ENCODE assay signal across 29 cellular contexts in genomic region chr6:165747963-165748362, GRCh38.
"Had no signal": no experiment of that assay in that cellular context is flagged by ENCODE, and none has a peak within 500 bp of the region (broad histone marks: within the 10 kb centered on the region; RNA-seq: fewer than 3 reads in every experiment).

No MANE protein-coding gene starts in this region.

- H3K27me3 ChIP-seq: ovary, spleen, suprapubic skin, testis, tibial artery, transverse colon, upper lobe of right lung, uterus had no signal

- H3K79me2 ChIP-seq: parathyroid adenoma had no signal

- H3K4me1 ChIP-seq: parathyroid adenoma, psoas muscle, spleen, suprapubic skin, testis, tibial artery, transverse colon, upper lobe of right lung, uterus had no signal

- H3K4me3 ChIP-seq: ovary, psoas muscle, skin epidermis, smooth muscle cell, spleen, suprapubic skin, testis, tibial artery, transverse colon, upper lobe of right lung, uterus had no signal

- H3K4me2 ChIP-seq: smooth muscle cell had no signal

- ATAC-seq: naive thymus-derived CD8-positive, alpha-beta T cell; natural killer cell treated with Interleukin-12 subunit alpha and Interleukin-12 subunit beta and Interleukin-15 and Interleukin-18, amount 100 ng/mL, for 72 hours; psoas muscle; right cardiac atrium; sciatic nerve; stimulated activated memory B cell treated with anti-CD40 and anti-IgM and Interleukin-4, amounts not matched to agents 10 μg/mL and 1 μg/mL and 100 μg/mL, for 72 hours; stimulated activated naive CD8-positive, alpha-beta T cell treated with anti-CD3 and anti-CD28 coated beads, Interleukin-15, amount 100 ng/mL, for 72 hours; stimulated activated naive CD8-positive, alpha-beta T cell treated with anti-CD3 and anti-CD28 coated beads, Interleukin-15, Interleukin-2, amounts not matched to agents 100 U/mL and 50 U/mL, for 24 hours; upper lobe of right lung had no signal

- H3K27ac ChIP-seq: ovary, parathyroid adenoma, psoas muscle, skin epidermis, spleen, suprapubic skin, testis, tibial artery, transverse colon, upper lobe of right lung, uterus had no signal

- H2AFZ ChIP-seq: parathyroid adenoma had no signal

- H3K36me3 ChIP-seq: ovary, spleen, suprapubic skin, tibial artery, transverse colon, upper lobe of right lung, uterus had no signal

- H3K9ac ChIP-seq: parathyroid adenoma had no signal

- DNase-seq: naive thymus-derived CD8-positive, alpha-beta T cell; nephron progenitor cell; occipital lobe; ovary; posterior cingulate gyrus; psoas muscle; right cardiac atrium; spleen; stimulated activated CD4-positive, alpha-beta T cell treated with anti-CD3 and anti-CD28 coated beads, Interleukin-12 subunit alpha, Interleukin-12 subunit beta, amount 100 ng/mL, for 4 hours; stimulated activated CD4-positive, alpha-beta T cell treated with anti-CD3 and anti-CD28 coated beads, Interleukin-1b, Interleukin-23, amount 100 ng/mL, for 48 hours; stimulated activated CD4-positive, alpha-beta T cell treated with anti-CD3 and anti-CD28 coated beads, Interleukin-4, amount 100 ng/mL, for 1 hour; stimulated activated CD4-positive, alpha-beta T cell treated with anti-CD3 and anti-CD28 coated beads, Interleukin-4, amount 100 ng/mL, for 4 hours; stimulated activated CD8-positive, alpha-beta memory T cell treated with anti-CD3 and anti-CD28 coated beads, Interleukin-4, amount 100 ng/mL, for 48 hours; stimulated activated naive CD4-positive, alpha-beta T cell; stimulated activated naive CD8-positive, alpha-beta T cell treated with anti-CD3 and anti-CD28 coated beads, Interleukin-15, amount 100 ng/mL, for 72 hours; stimulated activated naive CD8-positive, alpha-beta T cell treated with anti-CD3 and anti-CD28 coated beads, Interleukin-15, Interleukin-2, amounts not matched to agents 100 U/mL and 50 U/mL, for 24 hours; substantia nigra; testis; tibial artery; transverse colon; upper lobe of right lung; uterus had no signal

- H3K9me3 ChIP-seq: ovary, psoas muscle, spleen, suprapubic skin, testis, tibial artery, transverse colon, upper lobe of right lung, uterus had no signal
